In genomic region chr2:3403587-3404334, GRCh38 we compare ENCODE assay signal across 13 cellular contexts. TPM values are rescaled to one million over a fixed set of nuclear protein-coding genes. Genes with fewer than 3 reads are reported as not detected.
DNase-seq lines count a peak whose midpoint lies in the region; ATAC-seq and TF ChIP-seq lines count a peak whose summit lies in the region.
"Had no signal": no experiment of that assay in that cellular context is flagged by ENCODE, and none has a peak within 500 bp of the region (broad histone marks: within the 10 kb centered on the region; RNA-seq: fewer than 3 reads in every experiment).

No MANE protein-coding gene starts in this region.

- TF ChIP-seq POLR2A in adrenal gland (IDR thresholded peaks at IDR 0.05): no peak

- CTCF ChIA-PET in activated naive CD4-positive, alpha-beta T cell treated with anti-CD3 and anti-CD28 coated beads for 36 hours (lab: Charles Lee): no interaction called here

- intact Hi-C loops in adrenal gland (cut with DNase I): no loop called here
- intact Hi-C loops in activated naive CD4-positive, alpha-beta T cell treated with anti-CD3 and anti-CD28 coated beads for 36 hours (cut with micrococcal nuclease): no loop called here

- H3K4me1 ChIP-seq in adrenal gland (replicated peaks in 1 of 2): peaks cover 7 to 36% of the 10 kb centered on the region in 2 donors
- H3K4me1 ChIP-seq in effector memory CD4-positive, alpha-beta T cell (ENCODE audit: control insufficient read depth, insufficient read depth, low read length, poor library complexity, severe bottlenecking): no peaks in the 10 kb centered on the region
- H3K4me1 ChIP-seq: Caco-2 had no signal

- H3K4me3 Mint-ChIP-seq in activated naive CD4-positive, alpha-beta T cell treated with anti-CD3 and anti-CD28 coated beads for 36 hours: no peak overlapping the region

- H3K36me3 Mint-ChIP-seq in activated naive CD4-positive, alpha-beta T cell treated with anti-CD3 and anti-CD28 coated beads for 36 hours (ENCODE audit: low read depth): peaks cover 23% of the 10 kb centered on the region

- peak overlapping the region in 4 of 5 donors; percentile 2 to 73 (median 32) for H3K27ac ChIP-seq in adrenal gland
- H3K27ac ChIP-seq in effector memory CD4-positive, alpha-beta T cell (ENCODE audit: insufficient read depth, low read length, poor library complexity, severe bottlenecking): no peak overlapping the region

- WGBS in adrenal gland, 4 donors: 40 to 59% (median 54%) methylated on average over 11 of the region's 11 CpGs

- H3K9me3 ChIP-seq in adrenal gland (replicated peaks in 1 of 3): no peaks in the 10 kb centered on the region
- no peaks in the 10 kb centered on the region for H3K9me3 ChIP-seq in effector memory CD4-positive, alpha-beta T cell (ENCODE audit: control insufficient read depth, low read length)
- H3K9me3 ChIP-seq: Caco-2 had no signal

- H3K27me3 Mint-ChIP-seq in activated naive CD4-positive, alpha-beta T cell treated with anti-CD3 and anti-CD28 coated beads for 36 hours (ENCODE audit: low read depth): no peaks in the 10 kb centered on the region

- TF ChIP-seq CTCF in adrenal gland (IDR thresholded peaks at IDR 0.05): no peak

- DNase-seq in adrenal gland: peak in 3 of 7 donors; percentile 31 to 64 (median 44)
- DNase-seq in effector memory CD4-positive, alpha-beta T cell: no peak
- DNase-seq in activated naive CD4-positive, alpha-beta T cell treated with anti-CD3 and anti-CD28 coated beads for 36 hours: no peak
- no peak for DNase-seq in anterior cingulate cortex (lab: John Stamatoyannopoulos, UW)
- DNase-seq in RKO (ENCODE audit: low spot score): no peak
- DNase-seq: Caco-2; GOT3; NK-92 treated with Interleukin-12 subunit alpha and Interleukin-12 subunit beta, amount 100 ng/mL, for 24 hours; stimulated activated CD4-positive, alpha-beta T cell treated with anti-CD3 and anti-CD28 coated beads, Interleukin-4, amount 100 ng/mL, for 4 hours had no signal

- H3K27me3 ChIP-seq in adrenal gland: no peaks in the 10 kb centered on the region
- no peaks in the 10 kb centered on the region for H3K27me3 ChIP-seq in effector memory CD4-positive, alpha-beta T cell (replicated peaks; ENCODE audit: control insufficient read depth, insufficient read depth, low read length, poor library complexity, severe bottlenecking)

- no peak overlapping the region for H3K4me3 ChIP-seq in adrenal gland
- H3K4me3 ChIP-seq in effector memory CD4-positive, alpha-beta T cell (ENCODE audit: insufficient read depth, low read depth, low read length, poor library complexity, severe bottlenecking): no peak overlapping the region

- no peak overlapping the region for H3K27ac Mint-ChIP-seq in activated naive CD4-positive, alpha-beta T cell treated with anti-CD3 and anti-CD28 coated beads for 36 hours

- H3K4me1 Mint-ChIP-seq in activated naive CD4-positive, alpha-beta T cell treated with anti-CD3 and anti-CD28 coated beads for 36 hours (ENCODE audit: low read depth): peaks cover 13% of the 10 kb centered on the region

- ATAC-seq in GM18858 (IDR thresholded peaks at IDR 0.05; ENCODE audit: unreplicated experiment) (peak; percentile 100), GM21423 (IDR thresholded peaks at IDR 0.05; ENCODE audit: unreplicated experiment) (peak; percentile 99), HG03060 (IDR thresholded peaks at IDR 0.05; ENCODE audit: low read depth, unreplicated experiment) (peak; percentile 100)
- ATAC-seq: activated naive CD4-positive, alpha-beta T cell treated with anti-CD3 and anti-CD28 coated beads, Interleukin-2, amount 50 U/mL, for 72 hours had no signal

- peaks cover 0 to 26% of the 10 kb centered on the region in 2 donors for H3K36me3 ChIP-seq in adrenal gland (replicated peaks in 1 of 2)
- H3K36me3 ChIP-seq in effector memory CD4-positive, alpha-beta T cell (ENCODE audit: control insufficient read depth, insufficient read depth, low read length): peaks cover 39% of the 10 kb centered on the region

- no peaks in the 10 kb centered on the region for H3K9me3 Mint-ChIP-seq in activated naive CD4-positive, alpha-beta T cell treated with anti-CD3 and anti-CD28 coated beads for 36 hours
- H3K9me3 Mint-ChIP-seq: activated naive CD4-positive, alpha-beta T cell treated with anti-CD3 and anti-CD28 coated beads, Interleukin-2, amount 50 U/mL, for 72 hours had no signal

RNA-seq across cellular contexts. Expression of gene TRAPPC12, which starts 24.3 kb away (rescaled TPM):
- total RNA-seq in adrenal gland: 100 to 1,000 TPM in 4 of 8 donors, 10 to 100 TPM in 4; 76.5 to 148 (median 99.5) TPM
- 100 to 1,000 TPM in 2 of 3 donors, 10 to 100 TPM in 1; 70.1 to 334 (median 254) TPM for polyA plus RNA-seq in adrenal gland
- total RNA-seq in activated naive CD4-positive, alpha-beta T cell treated with anti-CD3 and anti-CD28 coated beads for 36 hours: 10 to 100 TPM; 44.3 to 45.8 TPM

RNA-seq across cellular contexts. Expression of gene EIPR1, which starts 26.1 kb away (rescaled TPM):
- 10 to 100 TPM; 20.1 to 37.3 (median 28.5) TPM for total RNA-seq in adrenal gland
- polyA plus RNA-seq in adrenal gland: 10 to 100 TPM; 10.3 to 33.5 (median 11.5) TPM
- total RNA-seq in activated naive CD4-positive, alpha-beta T cell treated with anti-CD3 and anti-CD28 coated beads for 36 hours: 10 to 100 TPM; 33.6 to 35.1 TPM
